1 cellular context compared by ENCODE assay signal in the genomic region with DNA sequence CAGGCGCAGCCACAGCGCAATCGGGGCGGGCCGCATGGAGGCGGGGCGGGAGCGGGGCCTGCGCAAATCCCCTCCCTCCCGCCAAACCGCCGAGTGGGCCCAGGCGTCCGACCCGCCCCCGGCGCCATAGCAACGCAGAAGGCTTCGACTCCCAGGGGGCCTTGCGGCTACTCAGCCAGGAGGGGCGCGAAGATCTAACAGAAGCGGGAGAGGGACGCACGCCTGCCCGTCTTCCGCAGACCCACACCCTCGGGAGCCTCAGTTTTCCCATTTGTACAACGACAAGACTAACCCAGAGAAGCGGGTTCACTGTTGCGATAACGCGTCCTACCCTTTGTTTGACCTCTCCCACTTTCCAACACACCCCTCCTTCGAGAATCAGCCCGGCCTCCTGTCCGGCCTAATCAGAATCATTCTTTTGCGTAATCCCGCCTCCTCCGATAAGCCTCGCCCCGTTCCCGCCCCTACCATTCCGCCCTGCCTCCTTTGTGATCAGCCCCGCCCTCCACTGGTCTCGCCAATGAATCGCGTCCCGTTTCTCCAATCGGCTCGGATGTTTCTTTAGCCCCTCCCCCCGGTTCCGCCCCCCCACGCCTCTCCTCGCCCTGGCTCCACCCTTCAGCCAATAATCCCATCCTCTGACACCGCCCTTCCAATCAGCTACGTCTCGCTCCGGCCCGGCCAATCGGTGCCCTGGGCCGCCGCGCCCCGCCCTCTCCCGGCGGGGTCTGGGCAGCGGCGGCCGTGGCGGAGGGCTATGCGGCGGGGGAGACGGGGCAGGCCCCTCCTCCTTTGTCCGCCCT.
TF ChIP-seq lines count a peak whose summit lies in the region.

A gene (minus strand): TSS at position 40 of the 803 bp plus-strand sequence. CDS start 4 bp downstream, at position 36.

TF ChIP-seq in HepG2, 621 proteins besides CTCF, POLR2A, EP300 and RAD21 (continued from another document and continues in another):
- TF ChIP-seq, protein P1, sequence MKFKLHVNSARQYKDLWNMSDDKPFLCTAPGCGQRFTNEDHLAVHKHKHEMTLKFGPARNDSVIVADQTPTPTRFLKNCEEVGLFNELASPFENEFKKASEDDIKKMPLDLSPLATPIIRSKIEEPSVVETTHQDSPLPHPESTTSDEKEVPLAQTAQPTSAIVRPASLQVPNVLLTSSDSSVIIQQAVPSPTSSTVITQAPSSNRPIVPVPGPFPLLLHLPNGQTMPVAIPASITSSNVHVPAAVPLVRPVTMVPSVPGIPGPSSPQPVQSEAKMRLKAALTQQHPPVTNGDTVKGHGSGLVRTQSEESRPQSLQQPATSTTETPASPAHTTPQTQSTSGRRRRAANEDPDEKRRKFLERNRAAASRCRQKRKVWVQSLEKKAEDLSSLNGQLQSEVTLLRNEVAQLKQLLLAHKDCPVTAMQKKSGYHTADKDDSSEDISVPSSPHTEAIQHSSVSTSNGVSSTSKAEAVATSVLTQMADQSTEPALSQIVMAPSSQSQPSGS (CRISPR knock-in tag; IDR thresholded peaks at IDR 0.05), result peak; percentile 42; the same call in 1 of the 2 replicates
- TF ChIP-seq, protein P2, sequence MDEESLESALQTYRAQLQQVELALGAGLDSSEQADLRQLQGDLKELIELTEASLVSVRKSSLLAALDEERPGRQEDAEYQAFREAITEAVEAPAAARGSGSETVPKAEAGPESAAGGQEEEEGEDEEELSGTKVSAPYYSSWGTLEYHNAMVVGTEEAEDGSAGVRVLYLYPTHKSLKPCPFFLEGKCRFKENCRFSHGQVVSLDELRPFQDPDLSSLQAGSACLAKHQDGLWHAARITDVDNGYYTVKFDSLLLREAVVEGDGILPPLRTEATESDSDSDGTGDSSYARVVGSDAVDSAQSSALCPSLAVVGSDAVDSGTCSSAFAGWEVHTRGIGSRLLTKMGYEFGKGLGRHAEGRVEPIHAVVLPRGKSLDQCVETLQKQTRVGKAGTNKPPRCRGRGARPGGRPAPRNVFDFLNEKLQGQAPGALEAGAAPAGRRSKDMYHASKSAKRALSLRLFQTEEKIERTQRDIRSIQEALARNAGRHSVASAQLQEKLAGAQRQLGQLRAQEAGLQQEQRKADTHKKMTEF (CRISPR knock-in tag; IDR thresholded peaks at IDR 0.05), result peak; percentile 65; the same call in 1 of the 2 replicates
- TF ChIP-seq ZNF30 (CRISPR knock-in tag; IDR thresholded peaks at IDR 0.05), result no peak
- TF ChIP-seq NFKBIZ (CRISPR knock-in tag; IDR thresholded peaks at IDR 0.05), result 0 out of 2 replicates have a peak, but pooled peaks have one; percentile 42
- TF ChIP-seq SCMH1 (CRISPR knock-in tag; IDR thresholded peaks at IDR 0.05; ENCODE audit: borderline replicate concordance), result no peak
- TF ChIP-seq SUZ12 (IDR thresholded peaks at IDR 0.05; ENCODE audit: low read depth, low read length), result peak; percentile 33; the same call in 1 of the 2 replicates
- peak; percentile 31 for TF ChIP-seq YY1 (IDR thresholded peaks at IDR 0.05; ENCODE audit: insufficient read depth, insufficient replicate concordance, low read depth, low read length)
- TF ChIP-seq, protein P3, sequence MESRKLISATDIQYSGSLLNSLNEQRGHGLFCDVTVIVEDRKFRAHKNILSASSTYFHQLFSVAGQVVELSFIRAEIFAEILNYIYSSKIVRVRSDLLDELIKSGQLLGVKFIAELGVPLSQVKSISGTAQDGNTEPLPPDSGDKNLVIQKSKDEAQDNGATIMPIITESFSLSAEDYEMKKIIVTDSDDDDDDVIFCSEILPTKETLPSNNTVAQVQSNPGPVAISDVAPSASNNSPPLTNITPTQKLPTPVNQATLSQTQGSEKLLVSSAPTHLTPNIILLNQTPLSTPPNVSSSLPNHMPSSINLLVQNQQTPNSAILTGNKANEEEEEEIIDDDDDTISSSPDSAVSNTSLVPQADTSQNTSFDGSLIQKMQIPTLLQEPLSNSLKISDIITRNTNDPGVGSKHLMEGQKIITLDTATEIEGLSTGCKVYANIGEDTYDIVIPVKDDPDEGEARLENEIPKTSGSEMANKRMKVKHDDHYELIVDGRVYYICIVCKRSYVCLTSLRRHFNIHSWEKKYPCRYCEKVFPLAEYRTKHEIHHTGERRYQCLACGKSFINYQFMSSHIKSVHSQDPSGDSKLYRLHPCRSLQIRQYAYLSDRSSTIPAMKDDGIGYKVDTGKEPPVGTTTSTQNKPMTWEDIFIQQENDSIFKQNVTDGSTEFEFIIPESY (CRISPR knock-in tag; IDR thresholded peaks at IDR 0.05), result no peak
- peak; percentile 73; the same call in 1 of the 2 replicates for TF ChIP-seq RXRA (CRISPR knock-in tag; IDR thresholded peaks at IDR 0.05)
- no peak for TF ChIP-seq ZNF709 (CRISPR knock-in tag; IDR thresholded peaks at IDR 0.05)
- TF ChIP-seq, protein P4, sequence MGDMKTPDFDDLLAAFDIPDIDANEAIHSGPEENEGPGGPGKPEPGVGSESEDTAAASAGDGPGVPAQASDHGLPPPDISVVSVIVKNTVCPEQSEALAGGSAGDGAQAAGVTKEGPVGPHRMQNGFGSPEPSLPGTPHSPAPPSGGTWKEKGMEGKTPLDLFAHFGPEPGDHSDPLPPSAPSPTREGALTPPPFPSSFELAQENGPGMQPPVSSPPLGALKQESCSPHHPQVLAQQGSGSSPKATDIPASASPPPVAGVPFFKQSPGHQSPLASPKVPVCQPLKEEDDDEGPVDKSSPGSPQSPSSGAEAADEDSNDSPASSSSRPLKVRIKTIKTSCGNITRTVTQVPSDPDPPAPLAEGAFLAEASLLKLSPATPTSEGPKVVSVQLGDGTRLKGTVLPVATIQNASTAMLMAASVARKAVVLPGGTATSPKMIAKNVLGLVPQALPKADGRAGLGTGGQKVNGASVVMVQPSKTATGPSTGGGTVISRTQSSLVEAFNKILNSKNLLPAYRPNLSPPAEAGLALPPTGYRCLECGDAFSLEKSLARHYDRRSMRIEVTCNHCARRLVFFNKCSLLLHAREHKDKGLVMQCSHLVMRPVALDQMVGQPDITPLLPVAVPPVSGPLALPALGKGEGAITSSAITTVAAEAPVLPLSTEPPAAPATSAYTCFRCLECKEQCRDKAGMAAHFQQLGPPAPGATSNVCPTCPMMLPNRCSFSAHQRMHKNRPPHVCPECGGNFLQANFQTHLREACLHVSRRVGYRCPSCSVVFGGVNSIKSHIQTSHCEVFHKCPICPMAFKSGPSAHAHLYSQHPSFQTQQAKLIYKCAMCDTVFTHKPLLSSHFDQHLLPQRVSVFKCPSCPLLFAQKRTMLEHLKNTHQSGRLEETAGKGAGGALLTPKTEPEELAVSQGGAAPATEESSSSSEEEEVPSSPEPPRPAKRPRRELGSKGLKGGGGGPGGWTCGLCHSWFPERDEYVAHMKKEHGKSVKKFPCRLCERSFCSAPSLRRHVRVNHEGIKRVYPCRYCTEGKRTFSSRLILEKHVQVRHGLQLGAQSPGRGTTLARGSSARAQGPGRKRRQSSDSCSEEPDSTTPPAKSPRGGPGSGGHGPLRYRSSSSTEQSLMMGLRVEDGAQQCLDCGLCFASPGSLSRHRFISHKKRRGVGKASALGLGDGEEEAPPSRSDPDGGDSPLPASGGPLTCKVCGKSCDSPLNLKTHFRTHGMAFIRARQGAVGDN (CRISPR knock-in tag; IDR thresholded peaks at IDR 0.05), result peak; percentile 55
- TF ChIP-seq XRCC5 (optimal IDR thresholded peaks at IDR 0.05; ENCODE audit: low read length), result peak; percentile 56
- TF ChIP-seq FOXK1 (CRISPR knock-in tag; IDR thresholded peaks at IDR 0.05; ENCODE audit: borderline replicate concordance, low read depth), result peak; percentile 23; the same call in 1 of the 2 replicates
- peak; percentile 97 for TF ChIP-seq SAP130 (CRISPR knock-in tag; IDR thresholded peaks at IDR 0.05; ENCODE audit: low read depth)
- TF ChIP-seq MYC (CRISPR knock-in tag; IDR thresholded peaks at IDR 0.05; ENCODE audit: borderline replicate concordance), result peak; percentile 55; the same call in 1 of the 2 replicates
- TF ChIP-seq ZNF83 (CRISPR knock-in tag; IDR thresholded peaks at IDR 0.05; ENCODE audit: borderline replicate concordance), result 0 out of 2 replicates have a peak, but pooled peaks have one; percentile 36
- TF ChIP-seq ZNF878 (CRISPR knock-in tag; IDR thresholded peaks at IDR 0.05), result 0 out of 2 replicates have a peak, but pooled peaks have one; percentile 21
- no peak for TF ChIP-seq CBX2 (IDR thresholded peaks at IDR 0.05; ENCODE audit: low read depth, low read length)
- TF ChIP-seq CBX2 (CRISPR knock-in tag; IDR thresholded peaks at IDR 0.05; ENCODE audit: low read depth), result no peak
- no peak for TF ChIP-seq ZNF776 (CRISPR knock-in tag; IDR thresholded peaks at IDR 0.05)
- TF ChIP-seq SP1 (IDR thresholded peaks at IDR 0.05), result peak; percentile 89
- peak; percentile 64 for TF ChIP-seq SP1 (CRISPR knock-in tag; IDR thresholded peaks at IDR 0.05)
- TF ChIP-seq NAIF1 (CRISPR knock-in tag; IDR thresholded peaks at IDR 0.05; ENCODE audit: borderline replicate concordance), result peak; percentile 66; the same call in 1 of the 2 replicates
- TF ChIP-seq, protein P5, sequence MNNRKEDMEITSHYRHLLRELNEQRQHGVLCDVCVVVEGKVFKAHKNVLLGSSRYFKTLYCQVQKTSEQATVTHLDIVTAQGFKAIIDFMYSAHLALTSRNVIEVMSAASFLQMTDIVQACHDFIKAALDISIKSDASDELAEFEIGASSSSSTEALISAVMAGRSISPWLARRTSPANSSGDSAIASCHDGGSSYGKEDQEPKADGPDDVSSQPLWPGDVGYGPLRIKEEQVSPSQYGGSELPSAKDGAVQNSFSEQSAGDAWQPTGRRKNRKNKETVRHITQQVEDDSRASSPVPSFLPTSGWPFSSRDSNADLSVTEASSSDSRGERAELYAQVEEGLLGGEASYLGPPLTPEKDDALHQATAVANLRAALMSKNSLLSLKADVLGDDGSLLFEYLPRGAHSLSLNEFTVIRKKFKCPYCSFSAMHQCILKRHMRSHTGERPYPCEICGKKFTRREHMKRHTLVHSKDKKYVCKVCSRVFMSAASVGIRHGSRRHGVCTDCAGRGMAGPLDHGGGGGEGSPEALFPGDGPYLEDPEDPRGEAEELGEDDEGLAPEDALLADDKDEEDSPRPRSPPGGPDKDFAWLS (CRISPR knock-in tag; IDR thresholded peaks at IDR 0.05; ENCODE audit: borderline replicate concordance), result no peak
- TF ChIP-seq, protein P6, sequence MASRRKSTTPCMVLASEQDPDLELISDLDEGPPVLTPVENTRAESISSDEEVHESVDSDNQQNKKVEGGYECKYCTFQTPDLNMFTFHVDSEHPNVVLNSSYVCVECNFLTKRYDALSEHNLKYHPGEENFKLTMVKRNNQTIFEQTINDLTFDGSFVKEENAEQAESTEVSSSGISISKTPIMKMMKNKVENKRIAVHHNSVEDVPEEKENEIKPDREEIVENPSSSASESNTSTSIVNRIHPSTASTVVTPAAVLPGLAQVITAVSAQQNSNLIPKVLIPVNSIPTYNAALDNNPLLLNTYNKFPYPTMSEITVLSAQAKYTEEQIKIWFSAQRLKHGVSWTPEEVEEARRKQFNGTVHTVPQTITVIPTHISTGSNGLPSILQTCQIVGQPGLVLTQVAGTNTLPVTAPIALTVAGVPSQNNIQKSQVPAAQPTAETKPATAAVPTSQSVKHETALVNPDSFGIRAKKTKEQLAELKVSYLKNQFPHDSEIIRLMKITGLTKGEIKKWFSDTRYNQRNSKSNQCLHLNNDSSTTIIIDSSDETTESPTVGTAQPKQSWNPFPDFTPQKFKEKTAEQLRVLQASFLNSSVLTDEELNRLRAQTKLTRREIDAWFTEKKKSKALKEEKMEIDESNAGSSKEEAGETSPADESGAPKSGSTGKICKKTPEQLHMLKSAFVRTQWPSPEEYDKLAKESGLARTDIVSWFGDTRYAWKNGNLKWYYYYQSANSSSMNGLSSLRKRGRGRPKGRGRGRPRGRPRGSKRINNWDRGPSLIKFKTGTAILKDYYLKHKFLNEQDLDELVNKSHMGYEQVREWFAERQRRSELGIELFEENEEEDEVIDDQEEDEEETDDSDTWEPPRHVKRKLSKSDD (CRISPR knock-in tag; IDR thresholded peaks at IDR 0.05; ENCODE audit: low read depth), result peak; percentile 58; the same call in 1 of the 2 replicates
- TF ChIP-seq ETV6 (CRISPR knock-in tag; conservative IDR thresholded peaks at IDR 0.05), result no peak
- peak in 1 of 2 experiments; percentile 66; a peak in 2 of 4 replicates for TF ChIP-seq KLF16 (CRISPR knock-in tag; IDR thresholded peaks at IDR 0.05)
- TF ChIP-seq, protein P7, sequence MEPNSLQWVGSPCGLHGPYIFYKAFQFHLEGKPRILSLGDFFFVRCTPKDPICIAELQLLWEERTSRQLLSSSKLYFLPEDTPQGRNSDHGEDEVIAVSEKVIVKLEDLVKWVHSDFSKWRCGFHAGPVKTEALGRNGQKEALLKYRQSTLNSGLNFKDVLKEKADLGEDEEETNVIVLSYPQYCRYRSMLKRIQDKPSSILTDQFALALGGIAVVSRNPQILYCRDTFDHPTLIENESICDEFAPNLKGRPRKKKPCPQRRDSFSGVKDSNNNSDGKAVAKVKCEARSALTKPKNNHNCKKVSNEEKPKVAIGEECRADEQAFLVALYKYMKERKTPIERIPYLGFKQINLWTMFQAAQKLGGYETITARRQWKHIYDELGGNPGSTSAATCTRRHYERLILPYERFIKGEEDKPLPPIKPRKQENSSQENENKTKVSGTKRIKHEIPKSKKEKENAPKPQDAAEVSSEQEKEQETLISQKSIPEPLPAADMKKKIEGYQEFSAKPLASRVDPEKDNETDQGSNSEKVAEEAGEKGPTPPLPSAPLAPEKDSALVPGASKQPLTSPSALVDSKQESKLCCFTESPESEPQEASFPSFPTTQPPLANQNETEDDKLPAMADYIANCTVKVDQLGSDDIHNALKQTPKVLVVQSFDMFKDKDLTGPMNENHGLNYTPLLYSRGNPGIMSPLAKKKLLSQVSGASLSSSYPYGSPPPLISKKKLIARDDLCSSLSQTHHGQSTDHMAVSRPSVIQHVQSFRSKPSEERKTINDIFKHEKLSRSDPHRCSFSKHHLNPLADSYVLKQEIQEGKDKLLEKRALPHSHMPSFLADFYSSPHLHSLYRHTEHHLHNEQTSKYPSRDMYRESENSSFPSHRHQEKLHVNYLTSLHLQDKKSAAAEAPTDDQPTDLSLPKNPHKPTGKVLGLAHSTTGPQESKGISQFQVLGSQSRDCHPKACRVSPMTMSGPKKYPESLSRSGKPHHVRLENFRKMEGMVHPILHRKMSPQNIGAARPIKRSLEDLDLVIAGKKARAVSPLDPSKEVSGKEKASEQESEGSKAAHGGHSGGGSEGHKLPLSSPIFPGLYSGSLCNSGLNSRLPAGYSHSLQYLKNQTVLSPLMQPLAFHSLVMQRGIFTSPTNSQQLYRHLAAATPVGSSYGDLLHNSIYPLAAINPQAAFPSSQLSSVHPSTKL (CRISPR knock-in tag; IDR thresholded peaks at IDR 0.05), result 0 out of 2 replicates have a peak, but pooled peaks have one; percentile 16
- peak; percentile 37; the same call in 1 of the 2 replicates for TF ChIP-seq GATAD1 (CRISPR knock-in tag; IDR thresholded peaks at IDR 0.05)
- TF ChIP-seq GABPA (IDR thresholded peaks at IDR 0.05; ENCODE audit: low read depth, low read length), result no peak
- TF ChIP-seq GABPA (CRISPR knock-in tag; IDR thresholded peaks at IDR 0.05; ENCODE audit: low read depth), result 0 out of 2 replicates have a peak, but pooled peaks have one; percentile 12
- peak; percentile 72 for TF ChIP-seq MAZ (IDR thresholded peaks at IDR 0.05; ENCODE audit: borderline replicate concordance, low read depth, low read length)
- peak; percentile 50; the same call in 1 of the 2 replicates for TF ChIP-seq MAZ (CRISPR knock-in tag; IDR thresholded peaks at IDR 0.05; ENCODE audit: low read depth)
- TF ChIP-seq, protein P8, sequence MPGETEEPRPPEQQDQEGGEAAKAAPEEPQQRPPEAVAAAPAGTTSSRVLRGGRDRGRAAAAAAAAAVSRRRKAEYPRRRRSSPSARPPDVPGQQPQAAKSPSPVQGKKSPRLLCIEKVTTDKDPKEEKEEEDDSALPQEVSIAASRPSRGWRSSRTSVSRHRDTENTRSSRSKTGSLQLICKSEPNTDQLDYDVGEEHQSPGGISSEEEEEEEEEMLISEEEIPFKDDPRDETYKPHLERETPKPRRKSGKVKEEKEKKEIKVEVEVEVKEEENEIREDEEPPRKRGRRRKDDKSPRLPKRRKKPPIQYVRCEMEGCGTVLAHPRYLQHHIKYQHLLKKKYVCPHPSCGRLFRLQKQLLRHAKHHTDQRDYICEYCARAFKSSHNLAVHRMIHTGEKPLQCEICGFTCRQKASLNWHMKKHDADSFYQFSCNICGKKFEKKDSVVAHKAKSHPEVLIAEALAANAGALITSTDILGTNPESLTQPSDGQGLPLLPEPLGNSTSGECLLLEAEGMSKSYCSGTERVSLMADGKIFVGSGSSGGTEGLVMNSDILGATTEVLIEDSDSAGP (CRISPR knock-in tag; IDR thresholded peaks at IDR 0.05; ENCODE audit: borderline replicate concordance), result peak; percentile 62; the same call in 1 of the 2 replicates
